ENCODE assay signal across 15 cellular contexts in the genomic region with DNA sequence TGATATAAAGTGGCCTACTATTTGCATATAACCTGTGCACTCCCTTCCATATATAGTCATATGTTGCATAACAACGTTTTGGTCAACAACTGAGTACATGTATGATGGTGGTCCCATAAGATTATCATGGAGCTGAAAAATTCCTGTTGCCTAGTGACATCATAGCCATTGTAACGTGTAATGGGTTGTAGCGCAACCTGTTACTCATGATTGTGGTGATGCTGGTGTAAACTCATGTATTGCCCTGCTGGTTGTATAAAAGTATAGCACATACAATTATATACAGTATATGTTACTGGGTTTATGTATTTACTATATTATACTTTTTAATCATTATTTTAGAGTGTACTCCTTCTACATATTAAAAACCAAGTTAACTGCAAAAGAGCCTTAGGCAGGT.
A peak's percentile ranks its signal among the peaks of the same experiment; 100 is the strongest.
DNase-seq lines count a peak whose midpoint lies in the region; ATAC-seq and TF ChIP-seq lines count a peak whose summit lies in the region.
"Had no signal": no experiment of that assay in that cellular context is flagged by ENCODE, and none has a peak within 500 bp of the region (broad histone marks: within the 10 kb centered on the region; RNA-seq: fewer than 3 reads in every experiment).

No MANE protein-coding gene starts in this region.

- no peak overlapping the region for H3K27ac Mint-ChIP-seq in nephron progenitor cell
- H3K27ac Mint-ChIP-seq: B cell had no signal

- no peaks in the 10 kb centered on the region for H3K9me3 ChIP-seq in left lung

- TF ChIP-seq CTCF in nephron progenitor cell (IDR thresholded peaks at IDR 0.05): no peak
- TF ChIP-seq CTCF in left lung (IDR thresholded peaks at IDR 0.05): no peak

- H3K27me3 ChIP-seq in left lung: no peaks in the 10 kb centered on the region

- intact Hi-C loops in left lung (cut with DNase I): no loop called here

- H3K4me3 ChIP-seq in left lung: no peak overlapping the region

- peaks cover 0 to 10% of the 10 kb centered on the region in 2 donors for H3K4me1 ChIP-seq in left lung

- no peak for ATAC-seq in left lung

- peaks cover 6% of the 10 kb centered on the region for H3K4me1 Mint-ChIP-seq in nephron progenitor cell
- H3K4me1 Mint-ChIP-seq: H9 had no signal

- H3K27ac ChIP-seq in epithelial cell of prostate (peak overlapping the region; percentile 9), left lung (no peak overlapping the region)

- no peak overlapping the region for H3K4me3 Mint-ChIP-seq in nephron progenitor cell
- H3K4me3 Mint-ChIP-seq: B cell; CD4-positive, alpha-beta memory T cell; H9; IgD-negative memory B cell had no signal

- H3K36me3 ChIP-seq in left lung: peaks cover 0 to 61% of the 10 kb centered on the region in 2 donors

- peak; percentile 59 for DNase-seq in ELR (ENCODE audit: low read depth)
- DNase-seq in HCEC 1CT: peak; percentile 11
- DNase-seq in RKO (ENCODE audit: low spot score): peak; percentile 37
- DNase-seq in epithelial cell of prostate (ENCODE audit: low read depth, low spot score): no peak
- no peak for DNase-seq in nephron progenitor cell
- DNase-seq in hypothalamus (lab: John Stamatoyannopoulos, UW): no peak
- no peak for DNase-seq in left lung
- DNase-seq in stimulated activated CD8-positive, alpha-beta memory T cell treated with anti-CD3 and anti-CD28 coated beads, Interleukin-4, amount 100 ng/mL, for 48 hours: no peak
- DNase-seq: C1 segment of cervical spinal cord; CD4-positive, alpha-beta memory T cell; DMS79; GOT3; H9 had no signal

- H3K9me3 Mint-ChIP-seq in nephron progenitor cell: no peaks in the 10 kb centered on the region
- H3K9me3 Mint-ChIP-seq: CD4-positive, alpha-beta memory T cell; H9; IgD-negative memory B cell had no signal

- H3K36me3 Mint-ChIP-seq in nephron progenitor cell (ENCODE audit: low read depth): peaks cover 44% of the 10 kb centered on the region

- H3K27me3 Mint-ChIP-seq in nephron progenitor cell (ENCODE audit: low read depth, poor library complexity): no peaks in the 10 kb centered on the region
- H3K27me3 Mint-ChIP-seq: B cell; CD4-positive, alpha-beta memory T cell; IgD-negative memory B cell had no signal

Comparison
In these comparisons a context has a peak if more than half of its experiments do, and no peak if none do; other contexts are left out.
1. DNase-seq: peak in ELR (single experiment), HCEC 1CT (single experiment) and RKO (single experiment); none in epithelial cell of prostate (single experiment), nephron progenitor cell (single experiment), hypothalamus (0 of 51), left lung (0 of 2) and stimulated activated CD8-positive, alpha-beta memory T cell treated with anti-CD3 and anti-CD28 coated beads, Interleukin-4, amount 100 ng/mL, for 48 hours (single experiment).